In the genomic region with DNA sequence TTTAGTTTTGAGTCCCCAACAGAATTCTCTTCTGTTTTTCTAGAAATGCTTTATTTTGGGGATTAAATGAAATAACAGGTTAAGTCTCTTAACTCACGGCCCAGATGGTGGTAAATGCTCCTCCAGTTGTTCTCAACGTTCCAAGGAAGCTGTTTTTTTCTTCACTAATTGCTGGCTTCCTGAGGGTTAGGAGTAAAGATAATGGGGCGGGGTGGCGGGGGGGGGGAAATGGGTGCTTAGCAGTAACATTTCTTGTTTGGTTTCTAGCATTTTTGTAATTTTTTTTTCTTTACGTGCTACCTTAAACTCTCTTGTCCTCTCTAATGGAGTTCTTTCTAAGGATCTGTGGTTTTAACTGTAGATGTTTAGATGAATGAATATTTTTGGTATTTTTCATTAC, we compare ENCODE assay signal across 8 cellular contexts. TPM values are rescaled to one million over a fixed set of nuclear protein-coding genes. Genes with fewer than 3 reads are reported as not detected.
A peak's percentile ranks its signal among the peaks of the same experiment; 100 is the strongest.
DNase-seq lines count a peak whose midpoint lies in the region; ATAC-seq, FAIRE-seq and TF ChIP-seq lines count a peak whose summit lies in the region.

No MANE protein-coding gene starts in this region.

- H3K27me3 ChIP-seq in bronchial epithelial cell (ENCODE audit: control insufficient read depth, insufficient read depth, low read length): no peaks in the 10 kb centered on the region

- H3K4me3 ChIP-seq in AG09309 (ENCODE audit: control insufficient read depth, low read depth, low read length) (peak overlapping the region; percentile 77), bronchial epithelial cell (ENCODE audit: low read depth, low read length) (peak overlapping the region; percentile 56), mucosa of descending colon (peak overlapping the region; percentile 58)
- H3K4me3 ChIP-seq in Jurkat, Clone E6-1 (ENCODE audit: low read length): peak overlapping the region; percentile 100

- no peaks in the 10 kb centered on the region for H3K9me3 ChIP-seq in mucosa of descending colon

- no peak for TF ChIP-seq CTCF in AG09309 (IDR thresholded peaks at IDR 0.05; ENCODE audit: control insufficient read depth, insufficient read depth, low read depth, low read length, missing control alignments)
- no peak for TF ChIP-seq CTCF in bronchial epithelial cell (IDR thresholded peaks at IDR 0.05; ENCODE audit: insufficient read depth, low read length, severe bottlenecking)
- TF ChIP-seq CTCF in mucosa of descending colon (IDR thresholded peaks at IDR 0.05): no peak

- intact Hi-C loops in mucosa of descending colon (cut with DNase I, micrococcal nuclease): loop anchor here in 1 of 2 donors (10.0 kb wide), 1 partner anchor 52 kb away; a partner anchor contains a TSS

- peaks cover 39% of the 10 kb centered on the region for H3K4me1 ChIP-seq in mucosa of descending colon (ENCODE audit: low read depth)

- DNase-seq in AG09309 (ENCODE audit: low read depth): no peak
- no peak for DNase-seq in Jurkat, Clone E6-1 (ENCODE audit: low read depth, low spot score)
- DNase-seq in bronchial epithelial cell (ENCODE audit: low read depth): no peak
- no peak for DNase-seq in mucosa of descending colon
- no peak for DNase-seq in DMS53 (lab: John Stamatoyannopoulos, UW)
- no peak for DNase-seq in activated CD4-positive, CD25-positive, alpha-beta regulatory T cell treated with anti-CD3 and anti-CD28 coated beads, Interleukin-2, amount 50 U/mL, for 72 hours
- no peak for DNase-seq in stimulated activated naive CD4-positive, alpha-beta T cell treated with Interleukin-2 at 50 U/mL for 16 hours (lab: John Stamatoyannopoulos, UW)

- no peak for FAIRE-seq in bronchial epithelial cell (lab: Jason Lieb, UNC)

- peaks cover 25% of the 10 kb centered on the region for H3K36me3 ChIP-seq in bronchial epithelial cell (ENCODE audit: control insufficient read depth, insufficient read depth, low read length)
- H3K36me3 ChIP-seq in mucosa of descending colon (ENCODE audit: low read depth): peaks cover 12% of the 10 kb centered on the region

- ATAC-seq in mucosa of descending colon (no peak), HG03095 (IDR thresholded peaks at IDR 0.05; ENCODE audit: unreplicated experiment) (no peak)

RNA-seq across cellular contexts. Expression of a gene that starts 2.2 kb away (rescaled TPM):
- polyA plus RNA-seq in Jurkat, Clone E6-1 (2012; ENCODE audit: insufficient read depth, insufficient read length): 867 TPM
- 200 and 206 TPM in 2 replicates for total RNA-seq in bronchial epithelial cell
- 100 to 1,000 TPM; 176 to 243 (median 229) TPM for total RNA-seq in mucosa of descending colon

RNA-seq across cellular contexts. Expression of a gene that starts 49.1 kb away (rescaled TPM):
- polyA plus RNA-seq in Jurkat, Clone E6-1 (2012; ENCODE audit: insufficient read depth, insufficient read length): 27.3 TPM
- total RNA-seq in bronchial epithelial cell: 13.7 and 19.6 TPM in 2 replicates
- 10 to 100 TPM; 67.3 to 80.7 (median 69.9) TPM for total RNA-seq in mucosa of descending colon
